ENCODE assay signal across 14 cellular contexts in genomic region chr19:10805758-10806247, GRCh38.
"Had no signal": no experiment of that assay in that cellular context is flagged by ENCODE, and none has a peak within 500 bp of the region (broad histone marks: within the 10 kb centered on the region; RNA-seq: fewer than 3 reads in every experiment).

No MANE protein-coding gene starts in this region.

- DNase-seq: activated CD4-positive, alpha-beta T cell treated with anti-CD3 and anti-CD28 coated beads, Interleukin-2, amount 50 U/mL, for 4 hours; activated naive CD4-positive, alpha-beta T cell treated with anti-CD3 and anti-CD28 coated beads, Interleukin-2, amount 50 U/mL, for 16 hours; central memory CD4-positive, alpha-beta T cell; cortex of kidney; effector memory CD4-positive, alpha-beta T cell; retina; stimulated activated CD4-positive, alpha-beta T cell treated with anti-CD3 and anti-CD28 coated beads, Interleukin-15, amount 100 ng/mL, for 24 hours had no signal

- H3K27me3 ChIP-seq: neural progenitor cell, tibial nerve had no signal

- H3K9ac ChIP-seq: neural progenitor cell, parathyroid adenoma had no signal

- H3K4me3 Mint-ChIP-seq: activated T-helper 1 cell treated with anti-CD3 and anti-CD28 coated beads, Interleukin-12 subunit alpha, Interleukin-12 subunit beta, Interleukin-2, Interleukin-4 antibody, amounts not matched to agents 30 ng/mL and 10 ng/mL and 1 ng/mL, durations not matched to agents 14 hours and 24 hours and 36 hours; mesothelial cell of epicardium; neural progenitor cell; T-helper 1 cell treated with Interleukin-12 subunit alpha and Interleukin-12 subunit beta and Interleukin-4 antibody, amounts not matched to agents 30 μg/mL and 1 μg/mL, for 36 hours had no signal

- H3K4me3 ChIP-seq: neural progenitor cell, tibial nerve had no signal

- H3K4me1 ChIP-seq: neural progenitor cell, parathyroid adenoma had no signal

- H3K9me3 ChIP-seq: tibial nerve had no signal

- H3K4me2 ChIP-seq: neural progenitor cell had no signal

- H3K27ac ChIP-seq: epithelial cell of prostate, neural progenitor cell, parathyroid adenoma, tibial nerve had no signal

- H3K4me1 Mint-ChIP-seq: mesothelial cell of epicardium had no signal

- H2AFZ ChIP-seq: neural progenitor cell, parathyroid adenoma had no signal

- H3K9me3 Mint-ChIP-seq: activated T-helper 1 cell treated with anti-CD3 and anti-CD28 coated beads, Interleukin-12 subunit alpha, Interleukin-12 subunit beta, Interleukin-2, Interleukin-4 antibody, amounts not matched to agents 30 ng/mL and 10 ng/mL and 1 ng/mL, durations not matched to agents 14 hours and 24 hours and 36 hours; neural progenitor cell had no signal

- H3K27ac Mint-ChIP-seq: mesothelial cell of epicardium; neural progenitor cell; T-helper 1 cell treated with Interleukin-12 subunit alpha and Interleukin-12 subunit beta and Interleukin-4 antibody, amounts not matched to agents 30 μg/mL and 1 μg/mL, for 36 hours had no signal

- H3K36me3 ChIP-seq: neural progenitor cell had no signal
